ENCODE assay signal across 9 cellular contexts in genomic region chr9:75274781-75275180, GRCh38.
"Had no signal": no experiment of that assay in that cellular context is flagged by ENCODE, and none has a peak within 500 bp of the region (broad histone marks: within the 10 kb centered on the region; RNA-seq: fewer than 3 reads in every experiment).

No MANE protein-coding gene starts in this region.

- DNase-seq: GM23248, GOT3, H7, HFFc6, IMR-90 had no signal

- FAIRE-seq: K562 had no signal

- H3K9ac ChIP-seq: GM23248 had no signal

- H3K9me3 ChIP-seq: HAP-1 had no signal

- H2AFZ ChIP-seq: GM23248 had no signal

- H3K36me3 ChIP-seq: HAP-1 had no signal

- H3K27ac ChIP-seq: GM23248, HL-60 had no signal

- H3K4me3 ChIP-seq: GM23248, HAP-1, K562 had no signal

- H3K4me1 ChIP-seq: HAP-1 had no signal

- ATAC-seq: HCT116, K562 had no signal
